Comparison of ENCODE assay signal across 25 cellular contexts in genomic region chr12:74455429-74455828, GRCh38.
"Had no signal": no experiment of that assay in that cellular context is flagged by ENCODE, and none has a peak within 500 bp of the region (broad histone marks: within the 10 kb centered on the region; RNA-seq: fewer than 3 reads in every experiment).

No MANE protein-coding gene starts in this region.

- H3K27ac Mint-ChIP-seq: dendritic cell treated with granulocyte-macrophage colony-stimulating factor and Interleukin-4, amounts not matched to agents 40 ng/mL and 50 ng/mL, for 4 days; effector memory CD8-positive, alpha-beta T cell; endodermal cell had no signal

- H3K9me3 ChIP-seq: colonic mucosa, esophagus muscularis mucosa, esophagus squamous epithelium, gastrocnemius medialis, gastroesophageal sphincter, heart left ventricle, heart right ventricle had no signal

- DNase-seq: colonic mucosa; cortex of kidney; dermis blood vessel endothelial cell; dorsolateral prefrontal cortex; effector CD4-positive, alpha-beta T cell; effector CD8-positive, alpha-beta T cell; effector memory CD4-positive, alpha-beta T cell; effector memory CD8-positive, alpha-beta T cell; endodermal cell; erythroblast; esophagus squamous epithelium; foreskin fibroblast; foreskin keratinocyte; foreskin melanocyte; gastrocnemius medialis; glutamatergic neuron; head of caudate nucleus; heart left ventricle; heart right ventricle had no signal

- H3K4me1 ChIP-seq: colonic mucosa, esophagus muscularis mucosa, esophagus squamous epithelium, foreskin keratinocyte, gastrocnemius medialis, gastroesophageal sphincter, heart left ventricle, heart right ventricle had no signal

- H3K4me3 Mint-ChIP-seq: dendritic cell treated with granulocyte-macrophage colony-stimulating factor and Interleukin-4, amounts not matched to agents 40 ng/mL and 50 ng/mL, for 4 days; effector memory CD8-positive, alpha-beta T cell; endodermal cell had no signal

- H3K4me3 ChIP-seq: colonic mucosa, coronary artery, dorsolateral prefrontal cortex, esophagus muscularis mucosa, esophagus squamous epithelium, gastrocnemius medialis, gastroesophageal sphincter, heart left ventricle, heart right ventricle had no signal

- H3K27me3 Mint-ChIP-seq: dendritic cell treated with granulocyte-macrophage colony-stimulating factor and Interleukin-4, amounts not matched to agents 40 ng/mL and 50 ng/mL, for 4 days; effector memory CD8-positive, alpha-beta T cell had no signal

- ATAC-seq: effector memory CD8-positive, alpha-beta T cell; esophagus mucosa; foreskin keratinocyte; gastrocnemius medialis; gastroesophageal sphincter; heart left ventricle; heart right ventricle had no signal

- H3K27me3 ChIP-seq: colonic mucosa, dorsolateral prefrontal cortex, esophagus muscularis mucosa, esophagus squamous epithelium, foreskin keratinocyte, gastrocnemius medialis, gastroesophageal sphincter, heart left ventricle, heart right ventricle had no signal

- H3K9me3 Mint-ChIP-seq: dendritic cell treated with granulocyte-macrophage colony-stimulating factor and Interleukin-4, amounts not matched to agents 40 ng/mL and 50 ng/mL, for 4 days; effector memory CD8-positive, alpha-beta T cell; endodermal cell had no signal

- H3K4me1 Mint-ChIP-seq: endodermal cell had no signal

- H3K27ac ChIP-seq: colonic mucosa, coronary artery, dorsolateral prefrontal cortex, epithelial cell of prostate, esophagus muscularis mucosa, esophagus squamous epithelium, foreskin keratinocyte, gastrocnemius medialis, gastroesophageal sphincter, heart left ventricle, heart right ventricle had no signal

- H3K36me3 ChIP-seq: colonic mucosa, esophagus muscularis mucosa, esophagus squamous epithelium, gastrocnemius medialis, gastroesophageal sphincter, heart left ventricle, heart right ventricle had no signal
